Comparison of ENCODE assay signal across 10 cellular contexts in the genomic region with DNA sequence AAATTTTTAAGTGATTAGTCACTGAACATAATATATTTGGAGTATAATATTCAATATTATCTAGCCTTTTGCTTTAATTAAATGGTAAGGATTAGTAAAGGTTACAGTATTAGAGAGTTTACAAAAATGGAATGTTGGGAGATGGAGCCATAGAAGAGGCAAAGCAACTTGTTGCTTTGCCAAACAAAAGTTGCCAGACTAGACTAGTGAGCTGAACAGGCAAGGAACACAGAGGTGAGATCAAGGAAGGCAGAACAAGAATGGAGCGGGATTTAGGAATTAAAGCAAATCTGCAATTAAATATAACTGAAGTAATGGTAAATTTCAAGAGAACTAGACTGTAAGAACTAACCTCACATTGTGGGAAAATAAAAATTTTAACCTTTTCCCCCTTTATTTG. TPM values are rescaled to one million over a fixed set of nuclear protein-coding genes. Genes with fewer than 3 reads are reported as not detected.
A peak's percentile ranks its signal among the peaks of the same experiment; 100 is the strongest.
DNase-seq lines count a peak whose midpoint lies in the region; ATAC-seq and TF ChIP-seq lines count a peak whose summit lies in the region.
"Had no signal": no experiment of that assay in that cellular context is flagged by ENCODE, and none has a peak within 500 bp of the region (broad histone marks: within the 10 kb centered on the region; RNA-seq: fewer than 3 reads in every experiment).

No MANE protein-coding gene starts in this region.

- H3K9ac ChIP-seq in SU-DHL-6 (ENCODE audit: low read length) (0 out of 2 replicates have a peak overlapping the region, but pooled peaks have one; percentile 4), fibroblast of lung (ENCODE audit: insufficient read depth, low read length) (no peak overlapping the region)

- peaks cover 64% of the 10 kb centered on the region for H3F3A ChIP-seq in SU-DHL-6 (ENCODE audit: insufficient read depth)

- no peaks in the 10 kb centered on the region for H3K4me1 ChIP-seq in fibroblast of lung (ENCODE audit: control insufficient read depth, extremely low read depth, insufficient read depth, low read length)
- H3K4me1 ChIP-seq in esophagus muscularis mucosa, result peaks cover 46 to 55% (median 51%) of the 10 kb centered on the region in 4 donors

- H3K4me3 ChIP-seq in SU-DHL-6 (ENCODE audit: insufficient read depth, low read length, poor library complexity, severe bottlenecking) (peak overlapping the region; percentile 95), fibroblast of lung (replicated peaks in 1 of 4; ENCODE audit: control extremely low read depth in 1 of 4, insufficient read depth in 1 of 4, low read depth in 3 of 4, low read length in 4 of 4) (peak overlapping the region in 1 of 4 experiments; percentile 95), esophagus muscularis mucosa (no peak overlapping the region)
- H3K4me3 ChIP-seq: sigmoid colon had no signal

- 95% methylated on average over 1 of the region's 1 CpG for WGBS in esophagus muscularis mucosa

- peaks cover 24% of the 10 kb centered on the region for H4K20me1 ChIP-seq in SU-DHL-6 (ENCODE audit: low read depth, low read length)
- peaks cover 2% of the 10 kb centered on the region for H4K20me1 ChIP-seq in fibroblast of lung (ENCODE audit: control insufficient read depth, extremely low read depth, insufficient read depth, low read length)

- peak overlapping the region; percentile 80 for H3K4me3 Mint-ChIP-seq in activated CD8-positive, alpha-beta memory T cell treated with anti-CD3 and anti-CD28 coated beads, Interleukin-2, amount 10 ng/mL, durations not matched to agents 7 days and 5 days
- peak overlapping the region; percentile 60 to 89 for H3K4me3 Mint-ChIP-seq in stimulated activated naive CD8-positive, alpha-beta T cell treated with anti-CD3 and anti-CD28 coated beads, Interleukin-15, amount 100 ng/mL, for 72 hours

- peak overlapping the region; percentile 87 for H3K27ac Mint-ChIP-seq in activated CD8-positive, alpha-beta memory T cell treated with anti-CD3 and anti-CD28 coated beads, Interleukin-2, amount 10 ng/mL, durations not matched to agents 7 days and 5 days
- H3K27ac Mint-ChIP-seq in stimulated activated naive CD8-positive, alpha-beta T cell treated with anti-CD3 and anti-CD28 coated beads, Interleukin-15, amount 100 ng/mL, for 72 hours, result peak overlapping the region; percentile 3 to 99

- no peak for ATAC-seq in activated CD8-positive, alpha-beta memory T cell treated with anti-CD3 and anti-CD28 coated beads, Interleukin-2, amount 10 ng/mL, durations not matched to agents 7 days and 5 days
- ATAC-seq in stimulated activated naive CD8-positive, alpha-beta T cell treated with anti-CD3 and anti-CD28 coated beads, Interleukin-15, amount 100 ng/mL, for 72 hours, result no peak
- no peak for ATAC-seq in GM18870 (IDR thresholded peaks at IDR 0.05; ENCODE audit: unreplicated experiment)

- H2AFZ ChIP-seq in SU-DHL-6 (ENCODE audit: low read depth, low read length, severe bottlenecking) (no peak overlapping the region), fibroblast of lung (ENCODE audit: low read length) (no peak overlapping the region)

- no peaks in the 10 kb centered on the region for H3K27me3 Mint-ChIP-seq in activated CD8-positive, alpha-beta memory T cell treated with anti-CD3 and anti-CD28 coated beads, Interleukin-2, amount 10 ng/mL, durations not matched to agents 7 days and 5 days
- no peaks in the 10 kb centered on the region for H3K27me3 Mint-ChIP-seq in stimulated activated naive CD8-positive, alpha-beta T cell treated with anti-CD3 and anti-CD28 coated beads, Interleukin-15, amount 100 ng/mL, for 72 hours

- H3K27ac ChIP-seq in SU-DHL-6 (ENCODE audit: low read depth, low read length) (peak overlapping the region; percentile 75), fibroblast of lung (ENCODE audit: insufficient read depth, low read length) (no peak overlapping the region), esophagus muscularis mucosa (replicated peaks in 1 of 4) (peak overlapping the region in 1 of 4 donors; percentile 100)

- H3K4me2 ChIP-seq in SU-DHL-6 (ENCODE audit: low read depth, low read length, poor library complexity, severe bottlenecking) (peak overlapping the region; percentile 99), fibroblast of lung (ENCODE audit: extremely low read depth, insufficient read depth, low read length) (peak overlapping the region; percentile 41)

- H3K9me3 ChIP-seq in SU-DHL-6 (ENCODE audit: insufficient read depth, low read length) (no peaks in the 10 kb centered on the region), fibroblast of lung (ENCODE audit: control insufficient read depth, insufficient read depth, low read depth, low read length) (no peaks in the 10 kb centered on the region), esophagus muscularis mucosa (no peaks in the 10 kb centered on the region)
- H3K9me3 ChIP-seq: sigmoid colon had no signal

- no peak for DNase-seq in activated CD8-positive, alpha-beta memory T cell treated with anti-CD3 and anti-CD28 coated beads, Interleukin-2, amount 10 ng/mL, durations not matched to agents 7 days and 5 days
- no peak for DNase-seq in activated CD8-positive, alpha-beta memory T cell treated with anti-CD3 and anti-CD28 coated beads, Interleukin-2, amount 50 U/mL, for 48 hours
- DNase-seq in fibroblast of lung (ENCODE audit: low read depth in 2 of 2) (no peak), activated gamma-delta T cell treated with Interleukin-2 at 50 U/mL for 16 hours (no peak), esophagus muscularis mucosa (ENCODE audit: extremely low spot score) (no peak)
- no peak for DNase-seq in stimulated activated naive CD8-positive, alpha-beta T cell treated with anti-CD3 and anti-CD28 coated beads, Interleukin-15, amount 100 ng/mL, for 72 hours
- DNase-seq: NCI-H1105 treated with DMSO at 0.1 percent for 48 hours, sigmoid colon had no signal

- peaks cover 45% of the 10 kb centered on the region for H3K36me3 ChIP-seq in SU-DHL-6 (ENCODE audit: low read length)
- peaks cover 6% of the 10 kb centered on the region for H3K36me3 ChIP-seq in fibroblast of lung (ENCODE audit: control insufficient read depth, insufficient read depth, low read length)
- peaks cover 0 to 18% (median 3%) of the 10 kb centered on the region in 4 donors for H3K36me3 ChIP-seq in esophagus muscularis mucosa

- no peaks in the 10 kb centered on the region for H3K27me3 ChIP-seq in SU-DHL-6 (ENCODE audit: low read length)
- no peaks in the 10 kb centered on the region for H3K27me3 ChIP-seq in fibroblast of lung (ENCODE audit: control insufficient read depth, insufficient read depth, low read length)
- no peaks in the 10 kb centered on the region for H3K27me3 ChIP-seq in esophagus muscularis mucosa
- H3K27me3 ChIP-seq: sigmoid colon had no signal

- no peak for TF ChIP-seq EP300 in esophagus muscularis mucosa (IDR thresholded peaks at IDR 0.05)

- H3K79me2 ChIP-seq in SU-DHL-6 (ENCODE audit: insufficient read depth, low read length) (peaks cover 65% of the 10 kb centered on the region), fibroblast of lung (ENCODE audit: control insufficient read depth, insufficient read depth, low read length) (peaks cover 56% of the 10 kb centered on the region)

- H3K9me2 ChIP-seq in SU-DHL-6 (replicated peaks; ENCODE audit: insufficient read depth, low read length), result no peaks in the 10 kb centered on the region

- peaks cover 25% of the 10 kb centered on the region for H3K4me1 Mint-ChIP-seq in activated CD8-positive, alpha-beta memory T cell treated with anti-CD3 and anti-CD28 coated beads, Interleukin-2, amount 10 ng/mL, durations not matched to agents 7 days and 5 days
- peaks cover 35% of the 10 kb centered on the region for H3K4me1 Mint-ChIP-seq in stimulated activated naive CD8-positive, alpha-beta T cell treated with anti-CD3 and anti-CD28 coated beads, Interleukin-15, amount 100 ng/mL, for 72 hours

- peaks cover 52% of the 10 kb centered on the region for H3K36me3 Mint-ChIP-seq in activated CD8-positive, alpha-beta memory T cell treated with anti-CD3 and anti-CD28 coated beads, Interleukin-2, amount 10 ng/mL, durations not matched to agents 7 days and 5 days

- intact Hi-C loops in esophagus muscularis mucosa (cut with DNase I), result no loop called here

- TF ChIP-seq CTCF in SU-DHL-6 (IDR thresholded peaks at IDR 0.05; ENCODE audit: insufficient read depth, low read length, poor library complexity, severe bottlenecking) (no peak), fibroblast of lung (conservative IDR thresholded peaks at IDR 0.05 in 1 of 2, IDR thresholded peaks at IDR 0.05 in 1 of 2; ENCODE audit: low read depth in 1 of 2, low read length in 2 of 2) (no peak), esophagus muscularis mucosa (IDR thresholded peaks at IDR 0.05) (no peak)

- CTCF ChIA-PET in activated CD8-positive, alpha-beta memory T cell treated with anti-CD3 and anti-CD28 coated beads, Interleukin-2, amount 10 ng/mL, durations not matched to agents 7 days and 5 days (lab: Charles Lee), result interaction anchor here (1.0 kb wide), 4 partner anchors 36 to 102 kb away, joined by 3 to 7 read pairs (median 4); no protein-coding TSS in a partner anchor

- no peak for TF ChIP-seq POLR2A in esophagus muscularis mucosa (IDR thresholded peaks at IDR 0.05; ENCODE audit: low read depth)

- H3K9me3 Mint-ChIP-seq in activated CD8-positive, alpha-beta memory T cell treated with anti-CD3 and anti-CD28 coated beads, Interleukin-2, amount 10 ng/mL, durations not matched to agents 7 days and 5 days (ENCODE audit: low read depth), result no peaks in the 10 kb centered on the region
- no peaks in the 10 kb centered on the region for H3K9me3 Mint-ChIP-seq in stimulated activated naive CD8-positive, alpha-beta T cell treated with anti-CD3 and anti-CD28 coated beads, Interleukin-15, amount 100 ng/mL, for 72 hours

RNA-seq across cellular contexts. Expression of a gene that starts 5.1 kb away (rescaled TPM):
- total RNA-seq in activated CD8-positive, alpha-beta memory T cell treated with anti-CD3 and anti-CD28 coated beads, Interleukin-2, amount 10 ng/mL, durations not matched to agents 7 days and 5 days, result 100 to 1,000 TPM; 171 to 190 TPM
- total RNA-seq in fibroblast of lung (48.8 and 67.4 TPM in 2 replicates), esophagus muscularis mucosa (10 to 100 TPM; 41.5 to 66.4 (median 51.7) TPM)
- 54.7 and 71.5 TPM in 2 replicates for polyA plus RNA-seq in fibroblast of lung
- 61.5 and 73.6 TPM in 2 replicates for polyA plus RNA-seq in fibroblast of lung (2012)
- polyA minus RNA-seq in fibroblast of lung (ENCODE audit: low replicate concordance), result 78.8 and 83.3 TPM in 2 replicates

RNA-seq across cellular contexts. Expression of a gene that starts 45.4 kb away (rescaled TPM):
- 10 to 100 TPM; 78.7 to 82.8 TPM for total RNA-seq in activated CD8-positive, alpha-beta memory T cell treated with anti-CD3 and anti-CD28 coated beads, Interleukin-2, amount 10 ng/mL, durations not matched to agents 7 days and 5 days
- 61.4 and 68.9 TPM in 2 replicates for total RNA-seq in fibroblast of lung
- 39.5 TPM in 2 replicates for polyA plus RNA-seq in fibroblast of lung
- 32.9 and 41.0 TPM in 2 replicates for polyA plus RNA-seq in fibroblast of lung (2012)
- 12.8 and 12.9 TPM in 2 replicates for polyA minus RNA-seq in fibroblast of lung (ENCODE audit: low replicate concordance)
- total RNA-seq in esophagus muscularis mucosa, result 10 to 100 TPM; 40.6 to 71.0 (median 56.4) TPM
